Comparison of ENCODE assay signal across 27 cellular contexts in genomic region chr2:100969998-100970397, GRCh38.
"Had no signal": no experiment of that assay in that cellular context is flagged by ENCODE, and none has a peak within 500 bp of the region (broad histone marks: within the 10 kb centered on the region; RNA-seq: fewer than 3 reads in every experiment).

No MANE protein-coding gene starts in this region.

- H3K9me3 Mint-ChIP-seq: activated CD4-positive, alpha-beta memory T cell treated with anti-CD3 and anti-CD28 coated beads, Interleukin-2, amount 10 ng/mL, durations not matched to agents 7 days and 5 days; activated CD4-positive, alpha-beta T cell treated with anti-CD3 and anti-CD28 coated beads, Interleukin-2, amount 10 ng/mL, durations not matched to agents 7 days and 5 days; activated T-cell treated with anti-CD3 and anti-CD28 coated beads, Interleukin-2, amount 50 U/mL, for 4 hours; activated T-helper 17 cell treated with anti-CD3 and anti-CD28 coated beads, Interleukin-2, amount 50 U/mL, for 72 hours; central memory CD8-positive, alpha-beta T cell; endodermal cell; WTC11 had no signal

- H3K27me3 ChIP-seq: brain microvascular endothelial cell, colonic mucosa, esophagus muscularis mucosa, foreskin keratinocyte, gastrocnemius medialis had no signal

- H3K4me3 ChIP-seq: colonic mucosa, esophagus muscularis mucosa, gastrocnemius medialis had no signal

- DNase-seq: activated CD4-positive, alpha-beta memory T cell treated with anti-CD3 and anti-CD28 coated beads, Interleukin-2, amount 10 ng/mL, durations not matched to agents 7 days and 5 days; activated CD4-positive, alpha-beta T cell treated with anti-CD3 and anti-CD28 coated beads for 1 hour; activated CD4-positive, alpha-beta T cell treated with anti-CD3 and anti-CD28 coated beads for 4 hours; activated CD4-positive, alpha-beta T cell treated with anti-CD3 and anti-CD28 coated beads, Interleukin-2, amount 10 ng/mL, durations not matched to agents 7 days and 5 days; activated CD4-positive, alpha-beta T cell treated with anti-CD3 and anti-CD28 coated beads, Interleukin-2, amount 50 U/mL, for 4 hours; activated CD8-positive, alpha-beta memory T cell treated with anti-CD3 and anti-CD28 coated beads for 24 hours; activated effector memory CD4-positive, alpha-beta T cell treated with Interleukin-2 at 50 U/mL for 16 hours; activated gamma-delta T cell treated with Interleukin-2 at 50 U/mL for 16 hours; activated naive CD4-positive, alpha-beta T cell treated with anti-CD3 and anti-CD28 coated beads, Interleukin-2, amount 50 U/mL, for 16 hours; activated naive CD4-positive, alpha-beta T cell treated with Interleukin-2 at 50 U/mL for 16 hours; activated T-cell treated with anti-CD3 and anti-CD28 coated beads, Interleukin-2, amount 50 U/mL, for 4 hours; amniotic stem cell; anterior cingulate cortex; brain microvascular endothelial cell; colonic mucosa; effector memory CD4-positive, alpha-beta T cell; endodermal cell; erythroblast; foreskin keratinocyte; gastrocnemius medialis; T-helper 2 cell had no signal

- H3K4me1 Mint-ChIP-seq: activated CD4-positive, alpha-beta memory T cell treated with anti-CD3 and anti-CD28 coated beads, Interleukin-2, amount 10 ng/mL, durations not matched to agents 7 days and 5 days; activated CD4-positive, alpha-beta T cell treated with anti-CD3 and anti-CD28 coated beads, Interleukin-2, amount 10 ng/mL, durations not matched to agents 7 days and 5 days; activated T-helper 17 cell treated with anti-CD3 and anti-CD28 coated beads, Interleukin-2, amount 50 U/mL, for 72 hours; central memory CD8-positive, alpha-beta T cell; endodermal cell had no signal

- H3K9me3 ChIP-seq: colonic mucosa, esophagus muscularis mucosa, gastrocnemius medialis had no signal

- H3K27ac Mint-ChIP-seq: activated CD4-positive, alpha-beta memory T cell treated with anti-CD3 and anti-CD28 coated beads, Interleukin-2, amount 10 ng/mL, durations not matched to agents 7 days and 5 days; activated CD4-positive, alpha-beta T cell treated with anti-CD3 and anti-CD28 coated beads, Interleukin-2, amount 10 ng/mL, durations not matched to agents 7 days and 5 days; activated naive CD8-positive, alpha-beta T cell; activated T-helper 17 cell treated with anti-CD3 and anti-CD28 coated beads, Interleukin-2, amount 50 U/mL, for 72 hours; endodermal cell; WTC11 had no signal

- H3K27me3 Mint-ChIP-seq: activated CD4-positive, alpha-beta memory T cell treated with anti-CD3 and anti-CD28 coated beads, Interleukin-2, amount 10 ng/mL, durations not matched to agents 7 days and 5 days; activated CD4-positive, alpha-beta T cell treated with anti-CD3 and anti-CD28 coated beads, Interleukin-2, amount 10 ng/mL, durations not matched to agents 7 days and 5 days; activated naive CD8-positive, alpha-beta T cell; activated T-helper 17 cell treated with anti-CD3 and anti-CD28 coated beads, Interleukin-2, amount 50 U/mL, for 72 hours had no signal

- ATAC-seq: activated T-cell treated with anti-CD3 and anti-CD28 coated beads, Interleukin-2, amount 50 U/mL, for 4 hours; activated T-helper 17 cell treated with anti-CD3 and anti-CD28 coated beads, Interleukin-2, amount 50 U/mL, for 72 hours; foreskin keratinocyte; gastrocnemius medialis; WTC11 had no signal

- H3K4me3 Mint-ChIP-seq: activated CD4-positive, alpha-beta memory T cell treated with anti-CD3 and anti-CD28 coated beads, Interleukin-2, amount 10 ng/mL, durations not matched to agents 7 days and 5 days; activated CD4-positive, alpha-beta T cell treated with anti-CD3 and anti-CD28 coated beads, Interleukin-2, amount 10 ng/mL, durations not matched to agents 7 days and 5 days; activated naive CD8-positive, alpha-beta T cell; activated T-cell treated with anti-CD3 and anti-CD28 coated beads, Interleukin-2, amount 50 U/mL, for 4 hours; activated T-helper 17 cell treated with anti-CD3 and anti-CD28 coated beads, Interleukin-2, amount 50 U/mL, for 72 hours; central memory CD8-positive, alpha-beta T cell; endodermal cell; WTC11 had no signal

- H3K27ac ChIP-seq: brain microvascular endothelial cell, colonic mucosa, esophagus muscularis mucosa, foreskin keratinocyte, gastrocnemius medialis, VCaP had no signal

- H3K36me3 Mint-ChIP-seq: WTC11 had no signal

- H3K36me3 ChIP-seq: colonic mucosa had no signal

- H3K4me1 ChIP-seq: colonic mucosa, esophagus muscularis mucosa, foreskin keratinocyte, gastrocnemius medialis had no signal
